9 cellular contexts compared by ENCODE assay signal in the genomic region with DNA sequence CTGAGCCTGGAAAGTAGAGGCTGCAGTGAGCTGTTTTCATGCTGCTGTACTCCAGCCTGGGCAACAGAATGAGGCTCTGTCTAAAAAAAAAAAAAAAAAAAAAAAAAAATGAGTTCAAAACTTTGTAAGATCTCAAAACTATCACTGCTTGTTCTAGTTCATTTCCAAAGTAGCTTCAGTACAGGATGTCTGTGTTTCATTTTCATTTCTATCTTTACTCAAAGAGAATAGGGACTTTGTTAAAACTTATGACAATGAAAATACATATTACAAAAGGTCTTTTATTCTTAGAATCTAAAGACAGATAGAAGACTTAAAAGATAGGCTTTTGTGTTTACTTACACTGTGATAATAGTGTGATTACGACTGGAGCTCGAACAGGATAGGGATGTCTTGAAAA.
"Had no signal": no experiment of that assay in that cellular context is flagged by ENCODE, and none has a peak within 500 bp of the region (broad histone marks: within the 10 kb centered on the region; RNA-seq: fewer than 3 reads in every experiment).

No MANE protein-coding gene starts in this region.

- DNase-seq: GM23248, GOT3, H7, HFFc6, IMR-90, KG1 had no signal

- ATAC-seq: HCT116, K562 had no signal

- H3K36me3 ChIP-seq: HAP-1 had no signal

- H3K9ac ChIP-seq: GM23248 had no signal

- H3K4me3 Mint-ChIP-seq: HFFc6 had no signal

- H3K27ac Mint-ChIP-seq: HFFc6 had no signal

- H3K4me1 ChIP-seq: HAP-1 had no signal

- H3K27ac ChIP-seq: GM23248 had no signal

- H3K9me3 ChIP-seq: HAP-1 had no signal

- H2AFZ ChIP-seq: GM23248 had no signal

- H3K4me3 ChIP-seq: GM23248, HAP-1, K562 had no signal
